In the genomic region with DNA sequence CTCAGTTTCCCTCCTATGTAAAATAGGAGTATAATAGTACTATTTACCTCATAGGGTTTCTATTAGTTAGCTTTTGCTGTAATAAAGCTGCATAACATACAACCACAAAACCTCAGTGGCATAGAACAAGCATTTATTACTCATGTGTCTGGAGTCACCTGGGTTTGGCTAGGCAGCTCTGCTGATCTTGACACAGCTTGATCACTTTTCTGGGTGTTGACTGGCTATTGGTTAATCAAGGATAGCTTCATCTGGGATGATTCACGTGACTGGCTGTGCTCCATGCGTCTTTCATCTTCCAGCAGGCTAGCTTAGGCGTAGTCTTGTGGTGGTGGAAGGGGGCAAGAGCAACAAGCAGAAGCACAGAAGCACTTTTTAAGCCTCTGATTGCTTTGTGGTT, we compare ENCODE assay signal across 28 cellular contexts.
"Had no signal": no experiment of that assay in that cellular context is flagged by ENCODE, and none has a peak within 500 bp of the region (broad histone marks: within the 10 kb centered on the region; RNA-seq: fewer than 3 reads in every experiment).

No MANE protein-coding gene starts in this region.

- H3K36me3 ChIP-seq: adrenal gland, brain microvascular endothelial cell, esophagus squamous epithelium, gastroesophageal sphincter, pancreas, prostate gland, uterus had no signal

- H3K4me1 ChIP-seq: adrenal gland, esophagus squamous epithelium, gastroesophageal sphincter, pancreas, prostate gland, uterus had no signal

- DNase-seq: activated CD4-positive, alpha-beta T cell treated with anti-CD3 and anti-CD28 coated beads for 48 hours; activated CD4-positive, alpha-beta T cell treated with anti-CD3 and anti-CD28 coated beads, Interleukin-2, amount 50 U/mL, for 48 hours; activated CD8-positive, alpha-beta memory T cell treated with anti-CD3 and anti-CD28 coated beads for 24 hours; activated effector memory CD4-positive, alpha-beta T cell treated with Interleukin-2 at 50 U/mL for 16 hours; activated naive CD4-positive, alpha-beta T cell treated with Interleukin-2 at 50 U/mL for 16 hours; activated naive CD8-positive, alpha-beta T cell treated with anti-CD3 and anti-CD28 coated beads for 36 hours; adrenal gland; brain microvascular endothelial cell; central memory CD4-positive, alpha-beta T cell; esophagus squamous epithelium; hippocampal formation; kidney; midbrain; naive thymus-derived CD4-positive, alpha-beta T cell; pancreas; stimulated activated CD4-positive, alpha-beta T cell treated with anti-CD3 and anti-CD28 coated beads, Interleukin-1b, Interleukin-23, amount 100 ng/mL, for 48 hours; stimulated activated CD4-positive, alpha-beta T cell treated with anti-CD3 and anti-CD28 coated beads, Interleukin-4, amount 100 ng/mL, for 4 hours; stimulated activated CD8-positive, alpha-beta memory T cell treated with anti-CD3 and anti-CD28 coated beads, Interleukin-4, amount 100 ng/mL, for 48 hours; stimulated activated naive CD8-positive, alpha-beta T cell treated with anti-CD3 and anti-CD28 coated beads, Interleukin-15, amount 100 ng/mL, for 72 hours; substantia nigra; uterus had no signal

- ATAC-seq: gastroesophageal sphincter; naive thymus-derived CD4-positive, alpha-beta T cell; pancreas; stimulated activated memory B cell treated with anti-CD40 and anti-IgM and Interleukin-4, amounts not matched to agents 10 μg/mL and 1 μg/mL and 100 μg/mL, for 72 hours; stimulated activated naive CD8-positive, alpha-beta T cell treated with anti-CD3 and anti-CD28 coated beads, Interleukin-15, amount 100 ng/mL, for 72 hours had no signal

- FAIRE-seq: astrocyte, endothelial cell of umbilical vein, kidney, pancreas had no signal

- H3K27ac ChIP-seq: adrenal gland, brain microvascular endothelial cell, esophagus squamous epithelium, gastroesophageal sphincter, pancreas, prostate gland, uterus, VCaP had no signal

- H3K27me3 ChIP-seq: adrenal gland, brain microvascular endothelial cell, uterus had no signal

- H3K4me3 ChIP-seq: adrenal gland, esophagus squamous epithelium, gastroesophageal sphincter, pancreas, prostate gland, smooth muscle cell, uterus had no signal
